Comparison of ENCODE assay signal across 14 cellular contexts in genomic region chrX:53114864-53115549, GRCh38.
"Had no signal": no experiment of that assay in that cellular context is flagged by ENCODE, and none has a peak within 500 bp of the region (broad histone marks: within the 10 kb centered on the region; RNA-seq: fewer than 3 reads in every experiment).

No MANE protein-coding gene starts in this region.

- H3K4me3 ChIP-seq: hepatocyte had no signal

- H3K27ac ChIP-seq: epithelial cell of prostate, hepatocyte had no signal

- H3K9me3 Mint-ChIP-seq: activated B cell treated with CpG ODN at 0.5 μM for 24 hours; activated CD4-positive, alpha-beta T cell treated with anti-CD3 and anti-CD28 coated beads, Interleukin-2, amount 10 ng/mL, durations not matched to agents 24 days and 14 days; activated naive CD8-positive, alpha-beta T cell treated with anti-CD3 and anti-CD28 coated beads, Interleukin-2, amount 10 ng/mL, durations not matched to agents 7 days and 5 days; memory B cell had no signal

- H3K27me3 Mint-ChIP-seq: activated B cell treated with CpG ODN at 0.5 μM for 24 hours; activated CD4-positive, alpha-beta T cell treated with anti-CD3 and anti-CD28 coated beads, Interleukin-2, amount 10 ng/mL, durations not matched to agents 24 days and 14 days; activated naive CD8-positive, alpha-beta T cell treated with anti-CD3 and anti-CD28 coated beads, Interleukin-2, amount 10 ng/mL, durations not matched to agents 7 days and 5 days; memory B cell had no signal

- H3K27me3 ChIP-seq: hepatocyte had no signal

- H3K27ac Mint-ChIP-seq: activated B cell treated with CpG ODN at 0.5 μM for 24 hours, memory B cell had no signal

- H3K4me2 ChIP-seq: hepatocyte had no signal

- H2AFZ ChIP-seq: hepatocyte had no signal

- H3K4me3 Mint-ChIP-seq: activated B cell treated with CpG ODN at 0.5 μM for 24 hours; activated CD4-positive, alpha-beta T cell treated with anti-CD3 and anti-CD28 coated beads, Interleukin-2, amount 10 ng/mL, durations not matched to agents 24 days and 14 days; activated naive CD8-positive, alpha-beta T cell treated with anti-CD3 and anti-CD28 coated beads, Interleukin-2, amount 10 ng/mL, durations not matched to agents 7 days and 5 days; memory B cell had no signal

- DNase-seq: activated B cell treated with CpG ODN at 0.5 μM for 24 hours; activated CD4-positive, alpha-beta T cell treated with anti-CD3 and anti-CD28 coated beads, Interleukin-2, amount 10 ng/mL, durations not matched to agents 24 days and 14 days; activated CD8-positive, alpha-beta memory T cell treated with anti-CD3 and anti-CD28 coated beads for 24 hours; activated naive CD4-positive, alpha-beta T cell; activated naive CD8-positive, alpha-beta T cell treated with anti-CD3 and anti-CD28 coated beads, Interleukin-2, amount 10 ng/mL, durations not matched to agents 7 days and 5 days; activated T-cell treated with anti-CD3 and anti-CD28 coated beads for 4 hours; anterior cingulate cortex; kidney; left ventricle myocardium superior; stimulated activated CD4-positive, alpha-beta T cell treated with anti-CD3 and anti-CD28 coated beads, Interleukin-1b, Interleukin-23, amount 100 ng/mL, for 48 hours; T-helper 2 cell had no signal
